In the genomic region with DNA sequence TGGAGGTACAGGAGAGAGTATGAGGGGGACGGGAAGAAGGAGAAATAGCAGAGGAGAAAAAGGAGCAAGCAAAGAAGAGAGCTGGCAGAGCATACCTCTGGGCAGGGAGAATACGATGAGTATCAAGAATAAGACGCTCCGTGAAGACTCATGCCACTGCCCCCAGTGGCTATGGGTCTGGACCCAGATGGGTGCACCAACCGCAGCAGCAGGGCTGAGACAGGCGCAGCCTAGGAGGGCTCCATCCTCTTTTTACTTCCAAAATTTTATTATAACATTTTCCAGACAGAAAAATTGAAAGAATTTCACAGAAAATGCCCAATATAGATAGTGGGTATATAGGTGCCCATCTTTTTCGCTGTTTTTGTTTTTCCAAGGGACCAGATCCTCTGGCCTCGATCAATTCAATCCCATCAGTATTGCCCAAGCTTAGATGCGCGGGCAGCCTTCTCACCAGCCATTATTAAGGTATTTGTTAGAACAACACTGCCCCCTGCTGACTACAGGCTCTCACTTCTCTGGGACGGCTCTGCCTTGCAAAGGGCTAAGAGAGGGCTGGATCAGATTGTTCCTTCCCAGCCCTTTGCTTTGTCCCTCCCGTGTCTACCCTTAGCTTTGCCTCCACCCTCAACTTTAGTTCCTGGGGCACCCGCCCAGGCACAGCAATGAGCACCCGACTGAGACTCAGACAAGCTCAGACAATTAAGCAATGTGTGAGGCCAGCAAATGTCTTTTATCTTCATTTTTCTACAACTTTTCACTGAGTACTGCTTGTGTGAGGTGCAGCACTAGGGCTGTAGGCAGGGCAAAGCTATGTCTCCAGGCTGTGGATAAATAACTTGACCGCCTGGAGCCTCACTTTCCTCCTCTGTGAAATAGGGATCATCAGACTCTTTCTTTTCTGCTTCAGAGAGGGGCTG, we compare ENCODE assay signal across 1 cellular context.
TF ChIP-seq lines count a peak whose summit lies in the region.

No MANE protein-coding gene starts in this region.

TF ChIP-seq in IMR-90, 13 proteins besides CTCF, POLR2A, EP300 and RAD21:
- TF ChIP-seq RCOR1 (IDR thresholded peaks at IDR 0.05; ENCODE audit: insufficient replicate concordance, low read length) (no peak), CEBPB (IDR thresholded peaks at IDR 0.05; ENCODE audit: low read depth, low read length) (peak; percentile 50; the same call in 1 of the 2 replicates), SMC3 (IDR thresholded peaks at IDR 0.05; ENCODE audit: low read depth, low read length) (peak; percentile 19; the same call in 1 of the 2 replicates)
- TF ChIP-seq, protein P1, sequence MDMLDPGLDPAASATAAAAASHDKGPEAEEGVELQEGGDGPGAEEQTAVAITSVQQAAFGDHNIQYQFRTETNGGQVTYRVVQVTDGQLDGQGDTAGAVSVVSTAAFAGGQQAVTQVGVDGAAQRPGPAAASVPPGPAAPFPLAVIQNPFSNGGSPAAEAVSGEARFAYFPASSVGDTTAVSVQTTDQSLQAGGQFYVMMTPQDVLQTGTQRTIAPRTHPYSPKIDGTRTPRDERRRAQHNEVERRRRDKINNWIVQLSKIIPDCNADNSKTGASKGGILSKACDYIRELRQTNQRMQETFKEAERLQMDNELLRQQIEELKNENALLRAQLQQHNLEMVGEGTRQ (IDR thresholded peaks at IDR 0.05; ENCODE audit: low read depth, low read length), result no peak
